21 cellular contexts compared by ENCODE assay signal in the genomic region with DNA sequence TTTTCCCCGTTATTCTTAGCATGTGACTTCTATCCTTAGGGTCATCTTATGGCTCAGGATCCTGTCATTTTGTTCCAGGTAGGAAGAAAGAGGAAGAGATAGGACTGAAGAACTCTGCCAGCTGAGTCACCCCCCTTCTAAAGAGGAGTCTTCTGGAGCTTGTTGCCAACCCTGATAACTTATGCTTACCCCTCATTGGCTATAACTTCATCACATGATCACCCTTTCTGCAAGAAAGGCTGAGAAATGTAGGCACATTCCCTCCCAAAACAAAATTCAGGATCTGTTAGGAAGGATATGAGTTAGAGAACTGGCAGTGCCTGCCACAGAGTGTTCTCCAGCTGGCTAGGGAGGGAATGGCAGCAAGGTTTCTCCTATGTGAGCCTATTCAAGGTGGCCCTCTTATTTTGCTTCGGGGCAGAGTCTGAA. TPM values are rescaled to one million over a fixed set of nuclear protein-coding genes. Genes with fewer than 3 reads are reported as not detected.
DNase-seq lines count a peak whose midpoint lies in the region; ATAC-seq and TF ChIP-seq lines count a peak whose summit lies in the region.
"Had no signal": no experiment of that assay in that cellular context is flagged by ENCODE, and none has a peak within 500 bp of the region (broad histone marks: within the 10 kb centered on the region; RNA-seq: fewer than 3 reads in every experiment).

No MANE protein-coding gene starts in this region.

- H3K27me3 ChIP-seq in spleen (replicated peaks in 1 of 7) (no peaks in the 10 kb centered on the region), body of pancreas (no peaks in the 10 kb centered on the region)
- H3K27me3 ChIP-seq: colonic mucosa had no signal

- no peaks in the 10 kb centered on the region for H3K9me3 Mint-ChIP-seq in activated T-cell treated with anti-CD3 and anti-CD28 coated beads, Interleukin-2, amount 50 U/mL, for 24 hours
- no peaks in the 10 kb centered on the region for H3K9me3 Mint-ChIP-seq in activated T-cell treated with anti-CD3 and anti-CD28 coated beads, Interleukin-2, amount 50 U/mL, for 4 hours
- H3K9me3 Mint-ChIP-seq: activated CD4-positive, alpha-beta T cell treated with anti-CD3 and anti-CD28 coated beads, Interleukin-2, amount 10 ng/mL, durations not matched to agents 24 days and 14 days; naive thymus-derived CD4-positive, alpha-beta T cell had no signal

- intact Hi-C loops in left cardiac atrium (cut with DNase I): no loop called here
- intact Hi-C loops in spleen (cut with DNase I; ENCODE audit: low total_unique reads): no loop called here
- intact Hi-C loops in body of pancreas (cut with DNase I): no loop called here

- H3K4me1 Mint-ChIP-seq in activated T-cell treated with anti-CD3 and anti-CD28 coated beads, Interleukin-2, amount 50 U/mL, for 24 hours (ENCODE audit: low read depth): peaks cover 3% of the 10 kb centered on the region
- H3K4me1 Mint-ChIP-seq in activated T-cell treated with anti-CD3 and anti-CD28 coated beads, Interleukin-2, amount 50 U/mL, for 4 hours (ENCODE audit: low read depth): no peaks in the 10 kb centered on the region
- H3K4me1 Mint-ChIP-seq: activated CD4-positive, alpha-beta T cell treated with anti-CD3 and anti-CD28 coated beads, Interleukin-2, amount 10 ng/mL, durations not matched to agents 24 days and 14 days had no signal

- no peak overlapping the region for H3K4me3 Mint-ChIP-seq in activated T-cell treated with anti-CD3 and anti-CD28 coated beads, Interleukin-2, amount 50 U/mL, for 24 hours
- no peak overlapping the region for H3K4me3 Mint-ChIP-seq in activated T-cell treated with anti-CD3 and anti-CD28 coated beads, Interleukin-2, amount 50 U/mL, for 4 hours
- H3K4me3 Mint-ChIP-seq: activated CD4-positive, alpha-beta T cell treated with anti-CD3 and anti-CD28 coated beads, Interleukin-2, amount 10 ng/mL, durations not matched to agents 24 days and 14 days; naive thymus-derived CD4-positive, alpha-beta T cell had no signal

- no peaks in the 10 kb centered on the region for H3K27me3 Mint-ChIP-seq in activated T-cell treated with anti-CD3 and anti-CD28 coated beads, Interleukin-2, amount 50 U/mL, for 24 hours
- no peaks in the 10 kb centered on the region for H3K27me3 Mint-ChIP-seq in activated T-cell treated with anti-CD3 and anti-CD28 coated beads, Interleukin-2, amount 50 U/mL, for 4 hours (ENCODE audit: low read depth)
- H3K27me3 Mint-ChIP-seq: activated CD4-positive, alpha-beta T cell treated with anti-CD3 and anti-CD28 coated beads, Interleukin-2, amount 10 ng/mL, durations not matched to agents 24 days and 14 days; naive thymus-derived CD4-positive, alpha-beta T cell; progenitor cell of endocrine pancreas had no signal

- H3K4me1 ChIP-seq in spleen (peaks cover 0 to 27% (median 0%) of the 10 kb centered on the region in 6 donors), body of pancreas (no peaks in the 10 kb centered on the region)
- H3K4me1 ChIP-seq: colonic mucosa had no signal

- TF ChIP-seq POLR2A in spleen (IDR thresholded peaks at IDR 0.05) (no peak), body of pancreas (IDR thresholded peaks at IDR 0.05) (no peak)

- TF ChIP-seq CTCF in spleen (IDR thresholded peaks at IDR 0.05 in 8 of 11, conservative IDR thresholded peaks at IDR 0.05 in 3 of 11) (no peak), body of pancreas (IDR thresholded peaks at IDR 0.05) (no peak)

- H3K27ac Mint-ChIP-seq in activated T-cell treated with anti-CD3 and anti-CD28 coated beads, Interleukin-2, amount 50 U/mL, for 24 hours: peak overlapping the region; percentile 54
- H3K27ac Mint-ChIP-seq: activated CD4-positive, alpha-beta T cell treated with anti-CD3 and anti-CD28 coated beads, Interleukin-2, amount 10 ng/mL, durations not matched to agents 24 days and 14 days; naive thymus-derived CD4-positive, alpha-beta T cell; progenitor cell of endocrine pancreas had no signal

- H3K27ac ChIP-seq in spleen: peak overlapping the region in 6 of 8 donors; percentile 44 to 76 (median 62)
- H3K27ac ChIP-seq in body of pancreas: no peak overlapping the region
- H3K27ac ChIP-seq: colonic mucosa, epithelial cell of prostate, GM23248 had no signal

- H3K9me3 ChIP-seq in spleen (no peaks in the 10 kb centered on the region), body of pancreas (no peaks in the 10 kb centered on the region)
- H3K9me3 ChIP-seq: colonic mucosa had no signal

- peaks cover 77% of the 10 kb centered on the region for H3K36me3 Mint-ChIP-seq in activated T-cell treated with anti-CD3 and anti-CD28 coated beads, Interleukin-2, amount 50 U/mL, for 24 hours (ENCODE audit: low read depth)
- peaks cover 34% of the 10 kb centered on the region for H3K36me3 Mint-ChIP-seq in activated T-cell treated with anti-CD3 and anti-CD28 coated beads, Interleukin-2, amount 50 U/mL, for 4 hours (ENCODE audit: insufficient read depth)

- H3K4me3 ChIP-seq in spleen: no peak overlapping the region
- no peak overlapping the region for H3K4me3 ChIP-seq in body of pancreas
- H3K4me3 ChIP-seq: colonic mucosa, GM23248, lung had no signal

- 2 to 66% (median 42%) methylated on average over 2 of the region's 2 CpGs for WGBS in spleen, 5 donors
- WGBS in body of pancreas, 2 donors: 41 to 50% methylated on average over 2 of the region's 2 CpGs

- peaks cover 0 to 100% (median 78%) of the 10 kb centered on the region in 6 donors for H3K36me3 ChIP-seq in spleen
- peaks cover 6 to 31% of the 10 kb centered on the region in 2 donors for H3K36me3 ChIP-seq in body of pancreas (replicated peaks in 1 of 2; ENCODE audit: insufficient read depth in 1 of 2, low read depth in 2 of 2)

- no peak for DNase-seq in activated T-cell treated with anti-CD3 and anti-CD28 coated beads, Interleukin-2, amount 50 U/mL, for 24 hours
- no peak for DNase-seq in activated T-cell treated with anti-CD3 and anti-CD28 coated beads, Interleukin-2, amount 50 U/mL, for 4 hours
- DNase-seq in amniotic epithelial cell (ENCODE audit: low read depth) (peak; percentile 55), left cardiac atrium (no peak), spleen (no peak), body of pancreas (no peak), amniotic stem cell (lab: John Stamatoyannopoulos, UW) (no peak)
- DNase-seq: activated CD4-positive, alpha-beta T cell treated with anti-CD3 and anti-CD28 coated beads, Interleukin-2, amount 10 ng/mL, durations not matched to agents 24 days and 14 days; activated CD8-positive, alpha-beta memory T cell treated with anti-CD3 and anti-CD28 coated beads, Interleukin-2, amount 50 U/mL, for 48 hours; activated naive CD4-positive, alpha-beta T cell; C1 segment of cervical spinal cord; colonic mucosa; naive thymus-derived CD4-positive, alpha-beta T cell; NCI-H1436 treated with DMSO at 0.1 percent for 48 hours; NCI-H774; PC-3 had no signal

- no peak for ATAC-seq in activated T-cell treated with anti-CD3 and anti-CD28 coated beads, Interleukin-2, amount 50 U/mL, for 4 hours
- ATAC-seq in left cardiac atrium (peak; percentile 19 to 82), body of pancreas (no peak), GM19452 (IDR thresholded peaks at IDR 0.05; ENCODE audit: unreplicated experiment) (no peak)
- ATAC-seq: naive thymus-derived CD4-positive, alpha-beta T cell had no signal

RNA-seq across cellular contexts. Expression of gene ARFGEF2, which starts 35.6 kb away (rescaled TPM):
- total RNA-seq in activated T-cell treated with anti-CD3 and anti-CD28 coated beads, Interleukin-2, amount 50 U/mL, for 4 hours: 10 to 100 TPM; 27.8 to 31.6 (median 28.3) TPM
- total RNA-seq in left cardiac atrium (10 to 100 TPM; 31.8 to 36.4 TPM), spleen (10 to 100 TPM; 34.2 to 44.4 (median 41.2) TPM), body of pancreas (10 to 100 TPM; 17.5 to 26.5 TPM)
- polyA plus RNA-seq in spleen: 10 to 100 TPM in 1 of 3 donors, 1 to 10 TPM in 2; 6.7 to 10.2 (median 7.7) TPM

Comparison
In these comparisons a context has a peak if more than half of its experiments do, and no peak if none do; other contexts are left out.
1. ATAC-seq: peak in left cardiac atrium (2 of 2); none in activated T-cell treated with anti-CD3 and anti-CD28 coated beads, Interleukin-2, amount 50 U/mL, for 4 hours (0 of 2), body of pancreas (single experiment) and GM19452 (single experiment).
2. H3K27ac ChIP-seq: peak in spleen (6 of 8); none in body of pancreas (0 of 4).